8 cellular contexts compared by ENCODE assay signal in the genomic region with DNA sequence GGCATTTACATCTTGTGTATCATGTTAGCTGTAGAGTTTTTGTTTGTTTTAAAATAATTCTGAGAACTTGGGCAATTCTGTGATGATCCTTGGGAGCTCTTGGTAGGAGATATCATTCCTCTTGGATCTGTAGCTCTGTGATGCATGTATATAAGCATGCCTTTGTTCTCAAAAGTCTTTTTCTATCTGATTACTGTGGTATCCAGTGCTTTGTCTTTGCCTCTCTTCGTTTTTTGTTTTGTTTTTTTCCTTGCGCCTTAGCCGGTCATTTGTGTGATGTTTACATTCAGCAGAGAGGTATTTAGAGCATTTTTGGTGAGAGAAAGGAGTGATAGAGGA.
A peak's percentile ranks its signal among the peaks of the same experiment; 100 is the strongest.
DNase-seq lines count a peak whose midpoint lies in the region; ATAC-seq and TF ChIP-seq lines count a peak whose summit lies in the region.

No MANE protein-coding gene starts in this region.

- H3K4me1 ChIP-seq in OCI-LY3 (ENCODE audit: low read length) = peaks cover 5% of the 10 kb centered on the region

- no peak overlapping the region for H3K9ac ChIP-seq in OCI-LY3 (ENCODE audit: low read length)

- H3K27me3 Mint-ChIP-seq in Calu3 (ENCODE audit: unreplicated experiment) (no peaks in the 10 kb centered on the region), osteocyte (ENCODE audit: unreplicated experiment) (no peaks in the 10 kb centered on the region)

- H3K4me3 Mint-ChIP-seq in Calu3 (ENCODE audit: low read depth, unreplicated experiment) (peak overlapping the region; percentile 69), osteocyte (ENCODE audit: unreplicated experiment) (peak overlapping the region; percentile 79)

- no peak for DNase-seq in Calu3
- DNase-seq in epithelial cell of proximal tubule (ENCODE audit: low read depth) = no peak
- DNase-seq in osteocyte (ENCODE audit: extremely low spot score, unreplicated experiment) = no peak
- DNase-seq in HPDE6-E6E7 (ENCODE audit: extremely low spot score) = no peak
- DNase-seq in DMS53 treated with DMSO at 0.1 percent for 48 hours (lab: John Stamatoyannopoulos, UW; ENCODE audit: unreplicated experiment) = no peak
- no peak for DNase-seq in activated effector memory CD4-positive, alpha-beta T cell treated with anti-CD3 and anti-CD28 coated beads, Interleukin-2, amount 50 U/mL, for 16 hours

- H2AFZ ChIP-seq in OCI-LY3 (ENCODE audit: low read depth, low read length) = no peak overlapping the region

- no peaks in the 10 kb centered on the region for H3K36me3 ChIP-seq in OCI-LY3 (replicated peaks; ENCODE audit: low read depth, low read length)

- intact Hi-C loops in Calu3 (cut with micrococcal nuclease; ENCODE audit: unreplicated experiment) = loop anchor here (5.0 to 10.0 kb wide), 2 partner anchors 52 to 350 kb away; no protein-coding TSS in a partner anchor

- H3K27ac Mint-ChIP-seq in Calu3 (ENCODE audit: unreplicated experiment) = peak overlapping the region; percentile 73
- peak overlapping the region; percentile 97 for H3K27ac Mint-ChIP-seq in osteocyte (ENCODE audit: unreplicated experiment)

- CTCF ChIA-PET in Calu3 (lab: Charles Lee) = interaction anchor here (1.5 kb wide), 1 partner anchor 184 kb away, joined by 6 read pairs; no protein-coding TSS in a partner anchor

- BruUV-seq in Calu3 (replicated peaks; lab: Mats Ljungman, UMichigan) = no TSS peak

- H3K9me3 Mint-ChIP-seq in Calu3 (ENCODE audit: low read depth, unreplicated experiment) (no peaks in the 10 kb centered on the region), osteocyte (ENCODE audit: unreplicated experiment) (peaks cover 4% of the 10 kb centered on the region)

- no peaks in the 10 kb centered on the region for H4K20me1 ChIP-seq in OCI-LY3 (ENCODE audit: insufficient read depth, low read length)

- H3K27ac ChIP-seq in OCI-LY3 (ENCODE audit: low read length) = no peak overlapping the region

- H3K36me3 Mint-ChIP-seq in Calu3 (ENCODE audit: insufficient read depth, unreplicated experiment) (peaks cover 15% of the 10 kb centered on the region), osteocyte (ENCODE audit: unreplicated experiment) (peaks cover 13% of the 10 kb centered on the region)

- peak overlapping the region; percentile 96 for H3K4me3 ChIP-seq in OCI-LY3 (ENCODE audit: low read length)
- H3K4me3 ChIP-seq in epithelial cell of proximal tubule (ENCODE audit: low read depth, low read length) = peak overlapping the region; percentile 68

- no peaks in the 10 kb centered on the region for H3K27me3 ChIP-seq in OCI-LY3 (ENCODE audit: low read depth, low read length)

- no peaks in the 10 kb centered on the region for H3K79me2 ChIP-seq in OCI-LY3 (ENCODE audit: low read length)

- H3K4me1 Mint-ChIP-seq in Calu3 (ENCODE audit: low read depth, unreplicated experiment) (peaks cover 9% of the 10 kb centered on the region), osteocyte (ENCODE audit: unreplicated experiment) (peaks cover 37% of the 10 kb centered on the region)

- no peaks in the 10 kb centered on the region for H3K9me3 ChIP-seq in OCI-LY3 (ENCODE audit: insufficient read depth, low read length)

- TF ChIP-seq CTCF in Calu3 (IDR thresholded peaks at IDR 0.05; ENCODE audit: unreplicated experiment) = no peak
- no peak for TF ChIP-seq CTCF in OCI-LY3 (IDR thresholded peaks at IDR 0.05; ENCODE audit: low read depth, low read length)
- TF ChIP-seq CTCF in epithelial cell of proximal tubule (conservative IDR thresholded peaks at IDR 0.05; ENCODE audit: low read depth, low read length) = no peak
- TF ChIP-seq CTCF in osteocyte (IDR thresholded peaks at IDR 0.05) = no peak

- ATAC-seq in HG02623 (IDR thresholded peaks at IDR 0.05; ENCODE audit: unreplicated experiment) = no peak

- peak overlapping the region; percentile 89 for H3K4me2 ChIP-seq in OCI-LY3 (ENCODE audit: low read length)
